In genomic region chr19:57947088-57947418, GRCh38 we compare ENCODE assay signal across 8 cellular contexts. TPM values are rescaled to one million over a fixed set of nuclear protein-coding genes. Genes with fewer than 3 reads are reported as not detected.
DNase-seq lines count a peak whose midpoint lies in the region; ATAC-seq lines count a peak whose summit lies in the region.

No MANE protein-coding gene starts in this region.

- no peak for ATAC-seq in activated T-cell treated with anti-CD3 and anti-CD28 coated beads, Interleukin-2, amount 50 U/mL, for 72 hours (replicated peaks in 1 of 2)
- no peak for ATAC-seq in stimulated activated memory B cell treated with anti-CD40 and anti-IgM and Interleukin-4, amounts not matched to agents 10 μg/mL and 1 μg/mL and 100 μg/mL, for 72 hours
- ATAC-seq in GM18858 (IDR thresholded peaks at IDR 0.05; ENCODE audit: unreplicated experiment) = no peak

- H3K36me3 Mint-ChIP-seq in T-helper 1 cell treated with Interleukin-12 subunit alpha and Interleukin-12 subunit beta and Interleukin-4 antibody, amounts not matched to agents 30 μg/mL and 1 μg/mL, for 36 hours (ENCODE audit: low read depth) = peaks cover 39% of the 10 kb centered on the region
- H3K36me3 Mint-ChIP-seq in activated T-cell treated with anti-CD3 and anti-CD28 coated beads, Interleukin-2, amount 50 U/mL, for 72 hours (ENCODE audit: insufficient read depth in 2 of 2) = peaks cover 48 to 51% of the 10 kb centered on the region in 2 donors
- peaks cover 45% of the 10 kb centered on the region for H3K36me3 Mint-ChIP-seq in stimulated activated memory B cell treated with anti-CD40 and anti-IgM and Interleukin-4, amounts not matched to agents 10 μg/mL and 1 μg/mL and 100 μg/mL, for 72 hours

- H3K4me3 ChIP-seq in iPS-11a (ENCODE audit: low read depth, low read length) = peak overlapping the region; percentile 96

- DNase-seq in T-helper 1 cell = no peak
- DNase-seq in activated T-cell treated with anti-CD3 and anti-CD28 coated beads, Interleukin-2, amount 50 U/mL, for 72 hours = no peak
- no peak for DNase-seq in SIG-M5 (lab: John Stamatoyannopoulos, UW)
- no peak for DNase-seq in NCI-H1105 treated with DMSO at 0.1 percent for 48 hours (lab: John Stamatoyannopoulos, UW)

- peak overlapping the region; percentile 91 for H3K4me3 Mint-ChIP-seq in T-helper 1 cell treated with Interleukin-12 subunit alpha and Interleukin-12 subunit beta and Interleukin-4 antibody, amounts not matched to agents 30 μg/mL and 1 μg/mL, for 36 hours
- peak overlapping the region; percentile 93 to 94 for H3K4me3 Mint-ChIP-seq in activated T-cell treated with anti-CD3 and anti-CD28 coated beads, Interleukin-2, amount 50 U/mL, for 72 hours
- peak overlapping the region; percentile 93 for H3K4me3 Mint-ChIP-seq in stimulated activated memory B cell treated with anti-CD40 and anti-IgM and Interleukin-4, amounts not matched to agents 10 μg/mL and 1 μg/mL and 100 μg/mL, for 72 hours

- H3K27ac Mint-ChIP-seq in T-helper 1 cell treated with Interleukin-12 subunit alpha and Interleukin-12 subunit beta and Interleukin-4 antibody, amounts not matched to agents 30 μg/mL and 1 μg/mL, for 36 hours = no peak overlapping the region
- no peak overlapping the region for H3K27ac Mint-ChIP-seq in activated T-cell treated with anti-CD3 and anti-CD28 coated beads, Interleukin-2, amount 50 U/mL, for 72 hours
- peak overlapping the region; percentile 92 for H3K27ac Mint-ChIP-seq in stimulated activated memory B cell treated with anti-CD40 and anti-IgM and Interleukin-4, amounts not matched to agents 10 μg/mL and 1 μg/mL and 100 μg/mL, for 72 hours

- H3K4me1 Mint-ChIP-seq in T-helper 1 cell treated with Interleukin-12 subunit alpha and Interleukin-12 subunit beta and Interleukin-4 antibody, amounts not matched to agents 30 μg/mL and 1 μg/mL, for 36 hours (ENCODE audit: low read depth) = peaks cover 12% of the 10 kb centered on the region
- H3K4me1 Mint-ChIP-seq in activated T-cell treated with anti-CD3 and anti-CD28 coated beads, Interleukin-2, amount 50 U/mL, for 72 hours (ENCODE audit: low read depth) = peaks cover 20% of the 10 kb centered on the region
- peaks cover 34% of the 10 kb centered on the region for H3K4me1 Mint-ChIP-seq in stimulated activated memory B cell treated with anti-CD40 and anti-IgM and Interleukin-4, amounts not matched to agents 10 μg/mL and 1 μg/mL and 100 μg/mL, for 72 hours

- peaks cover 57% of the 10 kb centered on the region for H3K9me3 Mint-ChIP-seq in T-helper 1 cell treated with Interleukin-12 subunit alpha and Interleukin-12 subunit beta and Interleukin-4 antibody, amounts not matched to agents 30 μg/mL and 1 μg/mL, for 36 hours
- H3K9me3 Mint-ChIP-seq in activated T-cell treated with anti-CD3 and anti-CD28 coated beads, Interleukin-2, amount 50 U/mL, for 72 hours = peaks cover 29 to 41% of the 10 kb centered on the region in 2 donors
- peaks cover 39% of the 10 kb centered on the region for H3K9me3 Mint-ChIP-seq in stimulated activated memory B cell treated with anti-CD40 and anti-IgM and Interleukin-4, amounts not matched to agents 10 μg/mL and 1 μg/mL and 100 μg/mL, for 72 hours

- H3K27me3 Mint-ChIP-seq in T-helper 1 cell treated with Interleukin-12 subunit alpha and Interleukin-12 subunit beta and Interleukin-4 antibody, amounts not matched to agents 30 μg/mL and 1 μg/mL, for 36 hours (ENCODE audit: low read depth) = no peaks in the 10 kb centered on the region
- no peaks in the 10 kb centered on the region for H3K27me3 Mint-ChIP-seq in activated T-cell treated with anti-CD3 and anti-CD28 coated beads, Interleukin-2, amount 50 U/mL, for 72 hours (ENCODE audit: low read depth)
- no peaks in the 10 kb centered on the region for H3K27me3 Mint-ChIP-seq in stimulated activated memory B cell treated with anti-CD40 and anti-IgM and Interleukin-4, amounts not matched to agents 10 μg/mL and 1 μg/mL and 100 μg/mL, for 72 hours

RNA-seq across cellular contexts. Expression of gene ZNF256, which starts 0.5 kb away (rescaled TPM):
- total RNA-seq in activated T-cell treated with anti-CD3 and anti-CD28 coated beads, Interleukin-2, amount 50 U/mL, for 72 hours = 10 to 100 TPM in 1 of 2 donors, 1 to 10 TPM in 1; 8.4 to 10.6 TPM

RNA-seq across cellular contexts. Expression of gene ZNF418, which starts 11.9 kb away (rescaled TPM):
- total RNA-seq in activated T-cell treated with anti-CD3 and anti-CD28 coated beads, Interleukin-2, amount 50 U/mL, for 72 hours = 1 to 10 TPM; 3.4 to 8.0 TPM

RNA-seq across cellular contexts. Expression of gene C19orf18, which starts 27.3 kb away (rescaled TPM):
- 1 to 10 TPM in 1 of 2 donors, under 1 TPM in 1; 0.91 to 2.1 TPM for total RNA-seq in activated T-cell treated with anti-CD3 and anti-CD28 coated beads, Interleukin-2, amount 50 U/mL, for 72 hours

RNA-seq across cellular contexts. Expression of gene ZNF417, which starts 30.7 kb away (rescaled TPM):
- 10 to 100 TPM; 12.6 to 13.8 TPM for total RNA-seq in activated T-cell treated with anti-CD3 and anti-CD28 coated beads, Interleukin-2, amount 50 U/mL, for 72 hours

RNA-seq across cellular contexts. Expression of gene ZNF606, which starts 55.6 kb away (rescaled TPM):
- 10 to 100 TPM; 13.1 to 13.8 TPM for total RNA-seq in activated T-cell treated with anti-CD3 and anti-CD28 coated beads, Interleukin-2, amount 50 U/mL, for 72 hours
